25 cellular contexts compared by ENCODE assay signal in genomic region chr4:99330648-99331047, GRCh38. TPM values are rescaled to one million over a fixed set of nuclear protein-coding genes. Genes with fewer than 3 reads are reported as not detected.
A peak's percentile ranks its signal among the peaks of the same experiment; 100 is the strongest.
DNase-seq lines count a peak whose midpoint lies in the region; ATAC-seq and TF ChIP-seq lines count a peak whose summit lies in the region.
"Had no signal": no experiment of that assay in that cellular context is flagged by ENCODE, and none has a peak within 500 bp of the region (broad histone marks: within the 10 kb centered on the region; RNA-seq: fewer than 3 reads in every experiment).

No MANE protein-coding gene starts in this region.

- H3K4me3 Mint-ChIP-seq in activated naive CD4-positive, alpha-beta T cell treated with anti-CD3 and anti-CD28 coated beads, Interleukin-2, amount 10 ng/mL, durations not matched to agents 7 days and 5 days: no peak overlapping the region
- H3K4me3 Mint-ChIP-seq: B cell; CD4-positive, alpha-beta T cell; CD8-positive, alpha-beta T cell had no signal

- no peaks in the 10 kb centered on the region for H3K27me3 ChIP-seq in esophagus muscularis mucosa
- H3K27me3 ChIP-seq in gastroesophageal sphincter: no peaks in the 10 kb centered on the region
- H3K27me3 ChIP-seq in uterus: no peaks in the 10 kb centered on the region
- H3K27me3 ChIP-seq: BLaER1 treated with 17β-estradiol and CSF1 and Interleukin-3, amounts not matched to agents 10 nM and 100 nM had no signal

- H3K27ac ChIP-seq in esophagus muscularis mucosa (replicated peaks in 1 of 4) (peak overlapping the region; percentile 63 to 74 (median 64)), gastroesophageal sphincter (peak overlapping the region; percentile 59 to 69 (median 63)), uterus (peak overlapping the region; percentile 20 to 57)
- H3K27ac ChIP-seq: 22Rv1; A549; BLaER1 treated with 17β-estradiol and CSF1 and Interleukin-3, amounts not matched to agents 10 nM and 100 nM; C4-2B had no signal

- H3K9me3 ChIP-seq in esophagus muscularis mucosa (peaks cover 0 to 10% (median 2%) of the 10 kb centered on the region in 4 donors), gastroesophageal sphincter (peaks cover 0 to 8% (median 0%) of the 10 kb centered on the region in 3 donors), uterus (no peaks in the 10 kb centered on the region)
- H3K9me3 ChIP-seq: A549 had no signal

- no peak overlapping the region for H3K27ac Mint-ChIP-seq in activated naive CD4-positive, alpha-beta T cell treated with anti-CD3 and anti-CD28 coated beads, Interleukin-2, amount 10 ng/mL, durations not matched to agents 7 days and 5 days
- H3K27ac Mint-ChIP-seq: B cell; CD4-positive, alpha-beta T cell; CD8-positive, alpha-beta T cell had no signal

- WGBS in esophagus muscularis mucosa: 82% methylated on average over 3 of the region's 3 CpGs
- 62% methylated on average over 3 of the region's 3 CpGs; no CpG with 5 or more reads in 1 of the 2 donors for WGBS in gastroesophageal sphincter (ENCODE audit: low coverage in 1 of 2), 2 donors

- DNase-seq in esophagus muscularis mucosa (ENCODE audit: extremely low spot score) (no peak), uterus (no peak)
- no peak for DNase-seq in activated naive CD4-positive, alpha-beta T cell treated with anti-CD3 and anti-CD28 coated beads, Interleukin-2, amount 10 ng/mL, durations not matched to agents 7 days and 5 days
- DNase-seq: AML-193; CD4-positive, alpha-beta T cell; CD8-positive, alpha-beta T cell; COR-L47; DMS 273 treated with DMSO at 0.1 percent for 48 hours; DMS153; DMS53; DMS79; DND-41; EL; GDM1 had no signal

- TF ChIP-seq EP300 in esophagus muscularis mucosa (IDR thresholded peaks at IDR 0.05) (no peak), gastroesophageal sphincter (IDR thresholded peaks at IDR 0.05) (no peak)

- no peaks in the 10 kb centered on the region for H3K27me3 Mint-ChIP-seq in activated naive CD4-positive, alpha-beta T cell treated with anti-CD3 and anti-CD28 coated beads, Interleukin-2, amount 10 ng/mL, durations not matched to agents 7 days and 5 days
- H3K27me3 Mint-ChIP-seq: B cell had no signal

- TF ChIP-seq CTCF in esophagus muscularis mucosa (IDR thresholded peaks at IDR 0.05) (no peak), gastroesophageal sphincter (IDR thresholded peaks at IDR 0.05) (no peak), uterus (IDR thresholded peaks at IDR 0.05) (no peak)

- ATAC-seq in gastroesophageal sphincter: peak; percentile 81
- ATAC-seq in GM21619 (IDR thresholded peaks at IDR 0.05; ENCODE audit: unreplicated experiment): no peak
- ATAC-seq: A549; CD8-positive, alpha-beta T cell; GM12878 had no signal

- no peak for TF ChIP-seq POLR2A in esophagus muscularis mucosa (IDR thresholded peaks at IDR 0.05; ENCODE audit: low read depth)
- TF ChIP-seq POLR2A in gastroesophageal sphincter (IDR thresholded peaks at IDR 0.05): no peak
- TF ChIP-seq POLR2A in uterus (IDR thresholded peaks at IDR 0.05): no peak

- CTCF ChIA-PET in activated naive CD4-positive, alpha-beta T cell treated with anti-CD3 and anti-CD28 coated beads, Interleukin-2, amount 10 ng/mL, durations not matched to agents 7 days and 5 days (lab: Charles Lee): no interaction called here

- H3K9me3 Mint-ChIP-seq in activated naive CD4-positive, alpha-beta T cell treated with anti-CD3 and anti-CD28 coated beads, Interleukin-2, amount 10 ng/mL, durations not matched to agents 7 days and 5 days: no peaks in the 10 kb centered on the region
- H3K9me3 Mint-ChIP-seq: CD4-positive, alpha-beta T cell; CD8-positive, alpha-beta T cell had no signal

- H3K4me1 ChIP-seq in esophagus muscularis mucosa (peaks cover 5 to 25% (median 11%) of the 10 kb centered on the region in 4 donors), gastroesophageal sphincter (peaks cover 2 to 13% (median 4%) of the 10 kb centered on the region in 3 donors), uterus (no peaks in the 10 kb centered on the region)
- H3K4me1 ChIP-seq: A549; BLaER1 treated with 17β-estradiol and CSF1 and Interleukin-3, amounts not matched to agents 10 nM and 100 nM had no signal

- no peaks in the 10 kb centered on the region for H3K36me3 ChIP-seq in esophagus muscularis mucosa
- no peaks in the 10 kb centered on the region for H3K36me3 ChIP-seq in gastroesophageal sphincter
- H3K36me3 ChIP-seq in uterus: no peaks in the 10 kb centered on the region
- H3K36me3 ChIP-seq: BLaER1 treated with 17β-estradiol and CSF1 and Interleukin-3, amounts not matched to agents 10 nM and 100 nM had no signal

- H3K36me3 Mint-ChIP-seq in activated naive CD4-positive, alpha-beta T cell treated with anti-CD3 and anti-CD28 coated beads, Interleukin-2, amount 10 ng/mL, durations not matched to agents 7 days and 5 days: no peaks in the 10 kb centered on the region
- H3K36me3 Mint-ChIP-seq: CD8-positive, alpha-beta T cell had no signal

- no peak overlapping the region for H3K4me3 ChIP-seq in esophagus muscularis mucosa
- no peak overlapping the region for H3K4me3 ChIP-seq in gastroesophageal sphincter
- no peak overlapping the region for H3K4me3 ChIP-seq in uterus
- H3K4me3 ChIP-seq: A549; BLaER1 treated with 17β-estradiol and CSF1 and Interleukin-3, amounts not matched to agents 10 nM and 100 nM; GM12878 had no signal

- intact Hi-C loops in esophagus muscularis mucosa (cut with DNase I): no loop called here
- intact Hi-C loops in uterus (cut with DNase I; ENCODE audit: low total_unique reads): no loop called here

- no peaks in the 10 kb centered on the region for H3K4me1 Mint-ChIP-seq in activated naive CD4-positive, alpha-beta T cell treated with anti-CD3 and anti-CD28 coated beads, Interleukin-2, amount 10 ng/mL, durations not matched to agents 7 days and 5 days
- H3K4me1 Mint-ChIP-seq: B cell had no signal

RNA-seq across cellular contexts. Expression of gene ADH1B, which starts 9.4 kb away (rescaled TPM):
- total RNA-seq in esophagus muscularis mucosa (100 to 1,000 TPM; 301 to 669 (median 438) TPM), gastroesophageal sphincter (100 to 1,000 TPM; 224 to 714 (median 463) TPM), uterus (100 to 1,000 TPM in 3 of 4 donors, 1 to 10 TPM in 1; 6.7 to 703 (median 522) TPM)
- total RNA-seq: A172; B cell; CD4-positive, alpha-beta T cell; CD8-positive, alpha-beta T cell; Daoy; G401 had no signal

RNA-seq across cellular contexts. Expression of gene ADH1C, which starts 21.9 kb away (rescaled TPM):
- total RNA-seq in esophagus muscularis mucosa (1 to 10 TPM; 4.0 to 6.1 (median 4.9) TPM), gastroesophageal sphincter (10 to 100 TPM in 1 of 4 donors, 1 to 10 TPM in 3; 2.6 to 11.3 (median 7.2) TPM), uterus (1 to 10 TPM in 3 of 4 donors, under 1 TPM in 1; 0.29 to 4.7 (median 2.3) TPM)
- total RNA-seq: A172; B cell; CD4-positive, alpha-beta T cell; CD8-positive, alpha-beta T cell; Daoy; G401 had no signal

RNA-seq across cellular contexts. Expression of gene ADH1A, which starts 39.9 kb away (rescaled TPM):
- total RNA-seq in esophagus muscularis mucosa (under 1 TPM in 2 of 4 donors, not detected in 2; 0.58 to 0.99 TPM), gastroesophageal sphincter (1 to 10 TPM in 1 of 4 donors, under 1 TPM in 1, not detected in 2; 0.54 to 1.4 TPM), uterus (1 to 10 TPM in 1 of 4 donors, under 1 TPM in 1, not detected in 2; 0.88 to 5.0 TPM)
- total RNA-seq: A172; B cell; CD4-positive, alpha-beta T cell; CD8-positive, alpha-beta T cell; Daoy; G401; GM12878 had no signal
